Comparison of ENCODE assay signal across 8 cellular contexts in the genomic region with DNA sequence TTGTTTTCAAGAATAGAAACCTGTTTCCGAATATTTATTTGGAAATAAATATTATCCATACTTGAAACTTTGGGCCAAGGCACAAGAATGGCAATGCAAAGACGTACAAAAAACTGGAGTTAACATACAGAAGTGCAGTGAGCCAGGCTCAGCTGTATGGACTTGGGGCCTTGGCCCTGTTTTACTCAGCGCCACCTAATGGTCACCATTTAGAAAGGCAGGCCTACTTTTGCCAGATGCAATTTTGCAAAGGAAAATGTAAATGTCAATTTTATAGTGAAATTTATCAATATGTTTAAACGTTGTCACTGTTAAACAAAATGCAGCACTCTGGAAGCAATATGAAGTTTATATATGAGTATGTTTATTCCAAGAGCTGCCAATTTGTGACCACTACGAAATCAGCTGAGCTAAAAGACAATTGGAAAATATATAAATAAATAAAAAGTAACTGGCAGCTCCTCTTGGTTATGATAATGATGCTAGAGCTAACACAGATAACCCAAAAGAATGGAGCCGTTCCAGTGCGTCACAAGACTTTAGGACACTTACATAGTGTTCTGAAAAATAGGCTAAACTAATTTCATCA.
DNase-seq lines count a peak whose midpoint lies in the region; ATAC-seq, FAIRE-seq and TF ChIP-seq lines count a peak whose summit lies in the region.

No MANE protein-coding gene starts in this region.

- H3K4me3 ChIP-seq in cardiac muscle cell, result no peak overlapping the region
- H3K4me3 ChIP-seq in right cardiac atrium (ENCODE audit: low read length), result no peak overlapping the region
- H3K4me3 ChIP-seq in NB4 (ENCODE audit: low read depth, low read length), result no peak overlapping the region

- no peaks in the 10 kb centered on the region for H3K9me3 ChIP-seq in cardiac muscle cell (ENCODE audit: low read depth)
- no peaks in the 10 kb centered on the region for H3K9me3 ChIP-seq in right cardiac atrium (ENCODE audit: control insufficient read depth, low read length)

- intact Hi-C loops in right cardiac atrium (cut with DNase I), result no loop called here

- H3K4me3 Mint-ChIP-seq in activated T-cell treated with anti-CD3 and anti-CD28 coated beads, Interleukin-2, amount 50 U/mL, for 4 hours, result no peak overlapping the region

- H3K27ac ChIP-seq in cardiac muscle cell (no peak overlapping the region), right cardiac atrium (ENCODE audit: low read length) (no peak overlapping the region)

- TF ChIP-seq POLR2A in NB4 (IDR thresholded peaks at IDR 0.05; ENCODE audit: extremely low read depth, insufficient read length), result no peak

- TF ChIP-seq CTCF in cardiac muscle cell (IDR thresholded peaks at IDR 0.05; ENCODE audit: low read depth, low read length) (peak; percentile 88), NB4 (IDR thresholded peaks at IDR 0.05; ENCODE audit: low read depth, low read length) (peak; percentile 84)

- ATAC-seq in right cardiac atrium (no peak), GM21786 (IDR thresholded peaks at IDR 0.05; ENCODE audit: unreplicated experiment) (peak; percentile 80)
- peak; percentile 77 to 83 for ATAC-seq in activated T-cell treated with anti-CD3 and anti-CD28 coated beads, Interleukin-2, amount 50 U/mL, for 4 hours

- no peaks in the 10 kb centered on the region for H3K27me3 ChIP-seq in cardiac muscle cell
- no peaks in the 10 kb centered on the region for H3K27me3 ChIP-seq in right cardiac atrium (ENCODE audit: control insufficient read depth, insufficient read depth)

- peaks cover 12% of the 10 kb centered on the region for H3K36me3 Mint-ChIP-seq in activated T-cell treated with anti-CD3 and anti-CD28 coated beads, Interleukin-2, amount 50 U/mL, for 4 hours (ENCODE audit: insufficient read depth)

- WGBS in right cardiac atrium, result 44% methylated on average over 7 of the region's 7 CpGs

- no peaks in the 10 kb centered on the region for H3K36me3 ChIP-seq in cardiac muscle cell

- H3K4me1 Mint-ChIP-seq in activated T-cell treated with anti-CD3 and anti-CD28 coated beads, Interleukin-2, amount 50 U/mL, for 4 hours (ENCODE audit: low read depth), result peaks cover 42% of the 10 kb centered on the region

- no peaks in the 10 kb centered on the region for H3K9me3 Mint-ChIP-seq in activated T-cell treated with anti-CD3 and anti-CD28 coated beads, Interleukin-2, amount 50 U/mL, for 4 hours

- H3K4me1 ChIP-seq in cardiac muscle cell (ENCODE audit: low read depth), result no peaks in the 10 kb centered on the region
- no peaks in the 10 kb centered on the region for H3K4me1 ChIP-seq in right cardiac atrium (ENCODE audit: control insufficient read depth, insufficient read depth, low read length)

- no peaks in the 10 kb centered on the region for H3K27me3 Mint-ChIP-seq in activated T-cell treated with anti-CD3 and anti-CD28 coated beads, Interleukin-2, amount 50 U/mL, for 4 hours (ENCODE audit: low read depth)

- DNase-seq in cardiac muscle cell (ENCODE audit: low read depth in 1 of 2, low spot score in 1 of 2) (peak; percentile 67 to 72), right cardiac atrium (no peak), NB4 (ENCODE audit: low read depth) (peak; percentile 75), iris pigment epithelial cell (ENCODE audit: low read depth) (peak; percentile 52), urothelium cell line (ENCODE audit: low spot score) (peak; percentile 30), inferior parietal cortex (ENCODE audit: extremely low spot score) (no peak)
- DNase-seq in activated T-cell treated with anti-CD3 and anti-CD28 coated beads, Interleukin-2, amount 50 U/mL, for 4 hours, result peak; percentile 9

- FAIRE-seq in urothelium cell line (lab: Jason Lieb, UNC), result no peak

Comparison
In these comparisons a context has a peak if more than half of its experiments do, and no peak if none do; other contexts are left out.
1. DNase-seq: peak in cardiac muscle cell (2 of 2), NB4 (single experiment), activated T-cell treated with anti-CD3 and anti-CD28 coated beads, Interleukin-2, amount 50 U/mL, for 4 hours (single experiment), iris pigment epithelial cell (single experiment) and urothelium cell line (single experiment); none in right cardiac atrium (0 of 3) and inferior parietal cortex (single experiment).
2. ATAC-seq: peak in GM21786 (single experiment) and activated T-cell treated with anti-CD3 and anti-CD28 coated beads, Interleukin-2, amount 50 U/mL, for 4 hours (2 of 2); none in right cardiac atrium (0 of 2).